10 cellular contexts compared by ENCODE assay signal in the genomic region with DNA sequence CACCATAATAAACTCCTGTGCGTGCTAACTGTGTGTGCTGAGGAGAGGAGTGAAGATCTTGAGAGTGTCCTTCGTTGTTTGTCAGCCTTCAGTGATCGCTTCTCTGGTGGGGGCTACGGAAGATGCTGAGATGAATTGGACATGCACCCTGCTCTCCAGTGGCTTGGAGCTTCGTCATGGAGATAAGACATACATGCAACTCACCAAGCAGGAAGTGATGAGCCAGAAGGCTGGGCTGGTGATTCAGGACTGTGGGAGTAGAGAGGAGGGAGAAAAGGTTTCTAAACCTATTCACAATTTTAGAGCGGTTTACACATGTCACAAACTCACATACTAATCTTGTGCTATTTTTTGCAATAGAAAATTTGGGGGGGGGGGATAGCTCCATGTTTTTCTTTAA.
A peak's percentile ranks its signal among the peaks of the same experiment; 100 is the strongest.
DNase-seq lines count a peak whose midpoint lies in the region; ATAC-seq, FAIRE-seq and TF ChIP-seq lines count a peak whose summit lies in the region.
"Had no signal": no experiment of that assay in that cellular context is flagged by ENCODE, and none has a peak within 500 bp of the region (broad histone marks: within the 10 kb centered on the region; RNA-seq: fewer than 3 reads in every experiment).

No MANE protein-coding gene starts in this region.

- no peaks in the 10 kb centered on the region for H3K79me2 ChIP-seq in neural progenitor cell (ENCODE audit: low read depth)

- no peaks in the 10 kb centered on the region for H3K36me3 ChIP-seq in MG63
- no peaks in the 10 kb centered on the region for H3K36me3 ChIP-seq in neural progenitor cell
- no peaks in the 10 kb centered on the region for H3K36me3 ChIP-seq in lower lobe of right lung

- peaks cover 2% of the 10 kb centered on the region for H3K36me3 Mint-ChIP-seq in neural progenitor cell

- H3K4me1 Mint-ChIP-seq in neural progenitor cell: peaks cover 27% of the 10 kb centered on the region

- H3K4me1 ChIP-seq in neural progenitor cell (no peaks in the 10 kb centered on the region), lower lobe of right lung (no peaks in the 10 kb centered on the region)

- H3K27ac ChIP-seq in neural progenitor cell (no peak overlapping the region), lower lobe of right lung (no peak overlapping the region)

- H3K27ac Mint-ChIP-seq in neural progenitor cell: peak overlapping the region; percentile 65

- no peaks in the 10 kb centered on the region; the same call in 1 of the 2 replicates for H3K27me3 ChIP-seq in MG63
- H3K27me3 ChIP-seq in neural progenitor cell: no peaks in the 10 kb centered on the region
- no peaks in the 10 kb centered on the region for H3K27me3 ChIP-seq in lower lobe of right lung (ENCODE audit: low read depth)

- H2AFZ ChIP-seq in neural progenitor cell (replicated peaks): no peak overlapping the region

- H4K20me1 ChIP-seq in neural progenitor cell (ENCODE audit: low read depth): no peaks in the 10 kb centered on the region

- H3F3A ChIP-seq in neural progenitor cell (ENCODE audit: low read depth): no peaks in the 10 kb centered on the region

- intact Hi-C loops in lower lobe of right lung (cut with DNase I): no loop called here

- no peak overlapping the region for H3K4me2 ChIP-seq in neural progenitor cell

- H3K4me3 ChIP-seq in MG63 (no peak overlapping the region), neural progenitor cell (no peak overlapping the region), lower lobe of right lung (no peak overlapping the region)

- ATAC-seq in GM18870 (IDR thresholded peaks at IDR 0.05; ENCODE audit: unreplicated experiment): no peak
- ATAC-seq in lower lobe of right lung: no peak

- H3K9me3 Mint-ChIP-seq in neural progenitor cell: peaks cover 7% of the 10 kb centered on the region

- FAIRE-seq in D721Med (lab: Jason Lieb, UNC): no peak
- FAIRE-seq: endometrium had no signal

- no peak for TF ChIP-seq CTCF in neural progenitor cell (IDR thresholded peaks at IDR 0.05)
- TF ChIP-seq CTCF in lower lobe of right lung (IDR thresholded peaks at IDR 0.05): no peak
- no peak for TF ChIP-seq CTCF in D721Med (IDR thresholded peaks at IDR 0.05; ENCODE audit: insufficient read depth, missing control alignments)

- peaks cover 4% of the 10 kb centered on the region for H3K27me3 Mint-ChIP-seq in neural progenitor cell (ENCODE audit: insufficient read depth, low read depth)

- no peak overlapping the region for H3K9ac ChIP-seq in neural progenitor cell

- H3K4me3 Mint-ChIP-seq in neural progenitor cell: no peak overlapping the region

- H3K9me3 ChIP-seq in MG63 (no peaks in the 10 kb centered on the region), neural progenitor cell (ENCODE audit: low read depth) (no peaks in the 10 kb centered on the region), lower lobe of right lung (no peaks in the 10 kb centered on the region)

- DNase-seq in EH (ENCODE audit: low read depth) (peak; percentile 58), MG63 (peak; percentile 62), neural progenitor cell (ENCODE audit: low spot score) (no peak), NCI-H1092 treated with DMSO at 0.1 percent for 48 hours (lab: John Stamatoyannopoulos, UW) (no peak), lower lobe of right lung (no peak), D721Med (ENCODE audit: insufficient read length, low spot score) (no peak)
- DNase-seq in activated T-helper 9 cell treated with anti-CD3 and anti-CD28 coated beads, Interleukin-2, amount 50 U/mL, for 16 hours (ENCODE audit: low read depth): peak; percentile 23
- DNase-seq: NCI-H1105 treated with DMSO at 0.1 percent for 48 hours had no signal

Comparison
In these comparisons a context has a peak if more than half of its experiments do, and no peak if none do; other contexts are left out.
1. DNase-seq: peak in EH (single experiment), MG63 (single experiment) and activated T-helper 9 cell treated with anti-CD3 and anti-CD28 coated beads, Interleukin-2, amount 50 U/mL, for 16 hours (single experiment); none in neural progenitor cell (single experiment), NCI-H1092 treated with DMSO at 0.1 percent for 48 hours (single experiment), lower lobe of right lung (single experiment) and D721Med (single experiment).